1 cellular context compared by ENCODE assay signal in genomic region chr19:5985098-5985783, GRCh38.
TF ChIP-seq lines count a peak whose summit lies in the region.

No MANE protein-coding gene starts in this region.

TF ChIP-seq in K562, 482 proteins besides CTCF, POLR2A, EP300 and RAD21 (continued from another document and continues in another):
- TF ChIP-seq, protein P1, sequence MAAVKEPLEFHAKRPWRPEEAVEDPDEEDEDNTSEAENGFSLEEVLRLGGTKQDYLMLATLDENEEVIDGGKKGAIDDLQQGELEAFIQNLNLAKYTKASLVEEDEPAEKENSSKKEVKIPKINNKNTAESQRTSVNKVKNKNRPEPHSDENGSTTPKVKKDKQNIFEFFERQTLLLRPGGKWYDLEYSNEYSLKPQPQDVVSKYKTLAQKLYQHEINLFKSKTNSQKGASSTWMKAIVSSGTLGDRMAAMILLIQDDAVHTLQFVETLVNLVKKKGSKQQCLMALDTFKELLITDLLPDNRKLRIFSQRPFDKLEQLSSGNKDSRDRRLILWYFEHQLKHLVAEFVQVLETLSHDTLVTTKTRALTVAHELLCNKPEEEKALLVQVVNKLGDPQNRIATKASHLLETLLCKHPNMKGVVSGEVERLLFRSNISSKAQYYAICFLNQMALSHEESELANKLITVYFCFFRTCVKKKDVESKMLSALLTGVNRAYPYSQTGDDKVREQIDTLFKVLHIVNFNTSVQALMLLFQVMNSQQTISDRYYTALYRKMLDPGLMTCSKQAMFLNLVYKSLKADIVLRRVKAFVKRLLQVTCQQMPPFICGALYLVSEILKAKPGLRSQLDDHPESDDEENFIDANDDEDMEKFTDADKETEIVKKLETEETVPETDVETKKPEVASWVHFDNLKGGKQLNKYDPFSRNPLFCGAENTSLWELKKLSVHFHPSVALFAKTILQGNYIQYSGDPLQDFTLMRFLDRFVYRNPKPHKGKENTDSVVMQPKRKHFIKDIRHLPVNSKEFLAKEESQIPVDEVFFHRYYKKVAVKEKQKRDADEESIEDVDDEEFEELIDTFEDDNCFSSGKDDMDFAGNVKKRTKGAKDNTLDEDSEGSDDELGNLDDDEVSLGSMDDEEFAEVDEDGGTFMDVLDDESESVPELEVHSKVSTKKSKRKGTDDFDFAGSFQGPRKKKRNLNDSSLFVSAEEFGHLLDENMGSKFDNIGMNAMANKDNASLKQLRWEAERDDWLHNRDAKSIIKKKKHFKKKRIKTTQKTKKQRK (IDR thresholded peaks at IDR 0.05; ENCODE audit: borderline replicate concordance, low read depth, low read length), result no peak
- TF ChIP-seq POLR2H (tag; IDR thresholded peaks at IDR 0.05; ENCODE audit: low read depth) (no peak), ZNF586 (CRISPR knock-in tag; conservative IDR thresholded peaks at IDR 0.05) (no peak), MCM7 (IDR thresholded peaks at IDR 0.05) (no peak), POU5F1 (IDR thresholded peaks at IDR 0.05; ENCODE audit: borderline replicate concordance, low read depth, low read length, partially characterized antibody) (no peak), CREB5 (CRISPR knock-in tag; IDR thresholded peaks at IDR 0.05) (no peak), CBX2 (IDR thresholded peaks at IDR 0.05; ENCODE audit: insufficient read depth, low read length, poor library complexity, severe bottlenecking) (no peak), TAF1 (IDR thresholded peaks at IDR 0.05; ENCODE audit: control insufficient read depth, extremely low read depth, insufficient read depth, low read length, severe bottlenecking) (peak; percentile 17), ZNF140 (CRISPR knock-in tag; IDR thresholded peaks at IDR 0.05) (no peak), ZNF696 (CRISPR knock-in tag; conservative IDR thresholded peaks at IDR 0.05) (no peak), GATAD2A (IDR thresholded peaks at IDR 0.05) (no peak), XRCC3 (IDR thresholded peaks at IDR 0.05) (no peak), CXXC5 (CRISPR knock-in tag; IDR thresholded peaks at IDR 0.05) (peak; percentile 51), MBD2 (IDR thresholded peaks at IDR 0.05; ENCODE audit: borderline replicate concordance, low read depth) (no peak), TRIM24 (IDR thresholded peaks at IDR 0.05) (peak in 1 of 2 experiments; percentile 47; a peak in 1 of 4 replicates), MAZ (CRISPR knock-in tag; conservative IDR thresholded peaks at IDR 0.05 in 1 of 2, IDR thresholded peaks at IDR 0.05 in 1 of 2) (0 out of 4 replicates have a peak, but pooled peaks of 1 of the 2 experiments have one; percentile 34), ATF6 (CRISPR knock-in tag; IDR thresholded peaks at IDR 0.05) (no peak), SUPT5H (IDR thresholded peaks at IDR 0.05) (no peak), ZNF589 (CRISPR knock-in tag; IDR thresholded peaks at IDR 0.05; ENCODE audit: low read depth) (peak; percentile 89), PHF8 (IDR thresholded peaks at IDR 0.05; ENCODE audit: borderline replicate concordance, low read length) (peak; percentile 34; the same call in 1 of the 2 replicates), YY1 (IDR thresholded peaks at IDR 0.05; ENCODE audit: borderline replicate concordance in 1 of 3, control insufficient read depth in 1 of 3, extremely low read depth in 1 of 3, insufficient read depth in 3 of 3, insufficient read length in 1 of 3, insufficient replicate concordance in 2 of 3, low read depth in 1 of 3, low read length in 2 of 3) (peak in 2 of 3 experiments; percentile 57 to 90), EP400 (IDR thresholded peaks at IDR 0.05) (peak; percentile 73), SAFB2 (IDR thresholded peaks at IDR 0.05; ENCODE audit: borderline replicate concordance, low read depth, low read length, severe bottlenecking) (no peak), THAP12 (CRISPR knock-in tag; IDR thresholded peaks at IDR 0.05) (no peak), CREBBP (IDR thresholded peaks at IDR 0.05; ENCODE audit: low read depth, low read length) (no peak), SP2 (IDR thresholded peaks at IDR 0.05; ENCODE audit: extremely low read depth, low read depth, low read length, poor library complexity, severe bottlenecking) (no peak), ZNF239 (CRISPR knock-in tag; IDR thresholded peaks at IDR 0.05) (0 out of 2 replicates have a peak, but pooled peaks have one; percentile 20), TAF9B (IDR thresholded peaks at IDR 0.05; ENCODE audit: partially characterized antibody) (peak; percentile 22), L3MBTL2 (IDR thresholded peaks at IDR 0.05) (peak; percentile 76), POLR2AphosphoS5 (IDR thresholded peaks at IDR 0.05; ENCODE audit: control insufficient read depth, insufficient read depth, low read depth, low read length) (0 out of 2 replicates have a peak, but pooled peaks have one; percentile 24), TAF7 (tag; IDR thresholded peaks at IDR 0.05) (peak; percentile 47; the same call in 1 of the 2 replicates), CBX1 (IDR thresholded peaks at IDR 0.05; ENCODE audit: low read depth) (no peak), PTRF (tag; IDR thresholded peaks at IDR 0.05) (no peak), ZNF766 (CRISPR knock-in tag; conservative IDR thresholded peaks at IDR 0.05) (peak; percentile 88), CBFA2T3 (IDR thresholded peaks at IDR 0.05) (peak; percentile 86), ZEB2 (IDR thresholded peaks at IDR 0.05) (no peak), ZNF311 (CRISPR knock-in tag; IDR thresholded peaks at IDR 0.05) (0 out of 2 replicates have a peak, but pooled peaks have one; percentile 66), ZNF197 (CRISPR knock-in tag; IDR thresholded peaks at IDR 0.05; ENCODE audit: low read depth) (no peak), ZNF143 (CRISPR knock-in tag; IDR thresholded peaks at IDR 0.05) (no peak), BRCA1 (IDR thresholded peaks at IDR 0.05) (no peak), BRCA1 (CRISPR knock-in tag; IDR thresholded peaks at IDR 0.05) (no peak), ZFX (CRISPR knock-in tag; IDR thresholded peaks at IDR 0.05) (no peak; the same call in 1 of the 2 replicates), ERF (CRISPR knock-in tag; IDR thresholded peaks at IDR 0.05) (0 out of 2 replicates have a peak, but pooled peaks have one; percentile 14), CBX5 (IDR thresholded peaks at IDR 0.05; ENCODE audit: borderline replicate concordance, low read depth) (no peak), FOSL1 (tag; conservative IDR thresholded peaks at IDR 0.05) (peak; percentile 91), NR3C1 (CRISPR knock-in tag; IDR thresholded peaks at IDR 0.05) (no peak), ZNF3 (CRISPR knock-in tag; IDR thresholded peaks at IDR 0.05) (no peak), FIP1L1 (IDR thresholded peaks at IDR 0.05; ENCODE audit: low read depth, low read length, poor library complexity, severe bottlenecking) (no peak)
- TF ChIP-seq, protein P2, sequence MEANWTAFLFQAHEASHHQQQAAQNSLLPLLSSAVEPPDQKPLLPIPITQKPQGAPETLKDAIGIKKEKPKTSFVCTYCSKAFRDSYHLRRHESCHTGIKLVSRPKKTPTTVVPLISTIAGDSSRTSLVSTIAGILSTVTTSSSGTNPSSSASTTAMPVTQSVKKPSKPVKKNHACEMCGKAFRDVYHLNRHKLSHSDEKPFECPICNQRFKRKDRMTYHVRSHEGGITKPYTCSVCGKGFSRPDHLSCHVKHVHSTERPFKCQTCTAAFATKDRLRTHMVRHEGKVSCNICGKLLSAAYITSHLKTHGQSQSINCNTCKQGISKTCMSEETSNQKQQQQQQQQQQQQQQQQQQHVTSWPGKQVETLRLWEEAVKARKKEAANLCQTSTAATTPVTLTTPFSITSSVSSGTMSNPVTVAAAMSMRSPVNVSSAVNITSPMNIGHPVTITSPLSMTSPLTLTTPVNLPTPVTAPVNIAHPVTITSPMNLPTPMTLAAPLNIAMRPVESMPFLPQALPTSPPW (CRISPR knock-in tag; IDR thresholded peaks at IDR 0.05), result peak; percentile 46
- TF ChIP-seq, protein P3, sequence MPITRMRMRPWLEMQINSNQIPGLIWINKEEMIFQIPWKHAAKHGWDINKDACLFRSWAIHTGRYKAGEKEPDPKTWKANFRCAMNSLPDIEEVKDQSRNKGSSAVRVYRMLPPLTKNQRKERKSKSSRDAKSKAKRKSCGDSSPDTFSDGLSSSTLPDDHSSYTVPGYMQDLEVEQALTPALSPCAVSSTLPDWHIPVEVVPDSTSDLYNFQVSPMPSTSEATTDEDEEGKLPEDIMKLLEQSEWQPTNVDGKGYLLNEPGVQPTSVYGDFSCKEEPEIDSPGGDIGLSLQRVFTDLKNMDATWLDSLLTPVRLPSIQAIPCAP (CRISPR knock-in tag; IDR thresholded peaks at IDR 0.05; ENCODE audit: borderline replicate concordance), result no peak
- TF ChIP-seq, protein P4, sequence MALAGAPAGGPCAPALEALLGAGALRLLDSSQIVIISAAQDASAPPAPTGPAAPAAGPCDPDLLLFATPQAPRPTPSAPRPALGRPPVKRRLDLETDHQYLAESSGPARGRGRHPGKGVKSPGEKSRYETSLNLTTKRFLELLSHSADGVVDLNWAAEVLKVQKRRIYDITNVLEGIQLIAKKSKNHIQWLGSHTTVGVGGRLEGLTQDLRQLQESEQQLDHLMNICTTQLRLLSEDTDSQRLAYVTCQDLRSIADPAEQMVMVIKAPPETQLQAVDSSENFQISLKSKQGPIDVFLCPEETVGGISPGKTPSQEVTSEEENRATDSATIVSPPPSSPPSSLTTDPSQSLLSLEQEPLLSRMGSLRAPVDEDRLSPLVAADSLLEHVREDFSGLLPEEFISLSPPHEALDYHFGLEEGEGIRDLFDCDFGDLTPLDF (CRISPR knock-in tag; IDR thresholded peaks at IDR 0.05), result no peak
- TF ChIP-seq, protein P5, sequence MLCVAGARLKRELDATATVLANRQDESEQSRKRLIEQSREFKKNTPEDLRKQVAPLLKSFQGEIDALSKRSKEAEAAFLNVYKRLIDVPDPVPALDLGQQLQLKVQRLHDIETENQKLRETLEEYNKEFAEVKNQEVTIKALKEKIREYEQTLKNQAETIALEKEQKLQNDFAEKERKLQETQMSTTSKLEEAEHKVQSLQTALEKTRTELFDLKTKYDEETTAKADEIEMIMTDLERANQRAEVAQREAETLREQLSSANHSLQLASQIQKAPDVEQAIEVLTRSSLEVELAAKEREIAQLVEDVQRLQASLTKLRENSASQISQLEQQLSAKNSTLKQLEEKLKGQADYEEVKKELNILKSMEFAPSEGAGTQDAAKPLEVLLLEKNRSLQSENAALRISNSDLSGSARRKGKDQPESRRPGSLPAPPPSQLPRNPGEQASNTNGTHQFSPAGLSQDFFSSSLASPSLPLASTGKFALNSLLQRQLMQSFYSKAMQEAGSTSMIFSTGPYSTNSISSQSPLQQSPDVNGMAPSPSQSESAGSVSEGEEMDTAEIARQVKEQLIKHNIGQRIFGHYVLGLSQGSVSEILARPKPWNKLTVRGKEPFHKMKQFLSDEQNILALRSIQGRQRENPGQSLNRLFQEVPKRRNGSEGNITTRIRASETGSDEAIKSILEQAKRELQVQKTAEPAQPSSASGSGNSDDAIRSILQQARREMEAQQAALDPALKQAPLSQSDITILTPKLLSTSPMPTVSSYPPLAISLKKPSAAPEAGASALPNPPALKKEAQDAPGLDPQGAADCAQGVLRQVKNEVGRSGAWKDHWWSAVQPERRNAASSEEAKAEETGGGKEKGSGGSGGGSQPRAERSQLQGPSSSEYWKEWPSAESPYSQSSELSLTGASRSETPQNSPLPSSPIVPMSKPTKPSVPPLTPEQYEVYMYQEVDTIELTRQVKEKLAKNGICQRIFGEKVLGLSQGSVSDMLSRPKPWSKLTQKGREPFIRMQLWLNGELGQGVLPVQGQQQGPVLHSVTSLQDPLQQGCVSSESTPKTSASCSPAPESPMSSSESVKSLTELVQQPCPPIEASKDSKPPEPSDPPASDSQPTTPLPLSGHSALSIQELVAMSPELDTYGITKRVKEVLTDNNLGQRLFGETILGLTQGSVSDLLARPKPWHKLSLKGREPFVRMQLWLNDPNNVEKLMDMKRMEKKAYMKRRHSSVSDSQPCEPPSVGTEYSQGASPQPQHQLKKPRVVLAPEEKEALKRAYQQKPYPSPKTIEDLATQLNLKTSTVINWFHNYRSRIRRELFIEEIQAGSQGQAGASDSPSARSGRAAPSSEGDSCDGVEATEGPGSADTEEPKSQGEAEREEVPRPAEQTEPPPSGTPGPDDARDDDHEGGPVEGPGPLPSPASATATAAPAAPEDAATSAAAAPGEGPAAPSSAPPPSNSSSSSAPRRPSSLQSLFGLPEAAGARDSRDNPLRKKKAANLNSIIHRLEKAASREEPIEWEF (CRISPR knock-in tag; IDR thresholded peaks at IDR 0.05), result peak; percentile 51; the same call in 1 of the 2 replicates
